In genomic region chr11:67056267-67056639, GRCh38 we compare ENCODE assay signal across 9 cellular contexts. TPM values are rescaled to one million over a fixed set of nuclear protein-coding genes. Genes with fewer than 3 reads are reported as not detected.
DNase-seq lines count a peak whose midpoint lies in the region; ATAC-seq and TF ChIP-seq lines count a peak whose summit lies in the region.
"Had no signal": no experiment of that assay in that cellular context is flagged by ENCODE, and none has a peak within 500 bp of the region (broad histone marks: within the 10 kb centered on the region; RNA-seq: fewer than 3 reads in every experiment).

No MANE protein-coding gene starts in this region.

- no peak overlapping the region for H2BK15ac ChIP-seq in mesendoderm (replicated peaks; ENCODE audit: low read depth)

- no peaks in the 10 kb centered on the region for H3K79me2 ChIP-seq in mesendoderm (ENCODE audit: control insufficient read depth, insufficient read depth, low read length)

- H3K4me3 ChIP-seq in heart left ventricle (peak overlapping the region; percentile 37 to 79 (median 60)), mesendoderm (ENCODE audit: low read length) (no peak overlapping the region), vagina (peak overlapping the region; percentile 58 to 59)

- no peak overlapping the region for H2AK5ac ChIP-seq in mesendoderm (ENCODE audit: low read length)

- no peaks in the 10 kb centered on the region for H3K36me3 ChIP-seq in heart left ventricle
- H3K36me3 ChIP-seq in mesendoderm (ENCODE audit: control insufficient read depth, insufficient read depth, low read length): no peaks in the 10 kb centered on the region
- no peaks in the 10 kb centered on the region for H3K36me3 ChIP-seq in vagina

- no peak overlapping the region for H4K5ac ChIP-seq in mesendoderm (ENCODE audit: low read length)

- H3K4me1 Mint-ChIP-seq in central memory CD8-positive, alpha-beta T cell: peaks cover 8% of the 10 kb centered on the region

- H3K9ac ChIP-seq in mesendoderm (ENCODE audit: low read length): peak overlapping the region; percentile 57

- peak overlapping the region; percentile 18 for H3K4me3 Mint-ChIP-seq in central memory CD8-positive, alpha-beta T cell

- no peak overlapping the region for H2BK120ac ChIP-seq in mesendoderm (ENCODE audit: low read depth, low read length)

- DNase-seq in heart left ventricle: no peak
- no peak for DNase-seq in left ventricle myocardium superior
- DNase-seq in central memory CD8-positive, alpha-beta T cell (ENCODE audit: low spot score in 2 of 2): no peak
- DNase-seq in mesendoderm: no peak
- no peak for DNase-seq in vagina (ENCODE audit: extremely low spot score in 2 of 2)
- no peak for DNase-seq in erythroblast (lab: John Stamatoyannopoulos, UW)
- DNase-seq in NCI-H2196 treated with DMSO at 0.1 percent for 48 hours (lab: John Stamatoyannopoulos, UW; ENCODE audit: unreplicated experiment): no peak
- DNase-seq: SIG-M5 had no signal

- H3K18ac ChIP-seq in mesendoderm (ENCODE audit: low read length): peak overlapping the region; percentile 25

- no peaks in the 10 kb centered on the region for H3K9me3 Mint-ChIP-seq in central memory CD8-positive, alpha-beta T cell

- peak overlapping the region; percentile 94 for H3K56ac ChIP-seq in mesendoderm (ENCODE audit: low read length)

- H3K27me3 Mint-ChIP-seq in central memory CD8-positive, alpha-beta T cell: no peaks in the 10 kb centered on the region

- H3K9me3 ChIP-seq in heart left ventricle (no peaks in the 10 kb centered on the region), vagina (no peaks in the 10 kb centered on the region)

- no peak for TF ChIP-seq POLR2A in heart left ventricle (IDR thresholded peaks at IDR 0.05)
- no peak for TF ChIP-seq POLR2A in vagina (IDR thresholded peaks at IDR 0.05)
- TF ChIP-seq POLR2A in erythroblast (IDR thresholded peaks at IDR 0.05; ENCODE audit: low read length): no peak

- H3K4me2 ChIP-seq in mesendoderm (ENCODE audit: low read length): peak overlapping the region; percentile 59

- no peak overlapping the region for H3K23ac ChIP-seq in mesendoderm (ENCODE audit: low read length)

- H3K4ac ChIP-seq in mesendoderm (ENCODE audit: low read depth, low read length): no peak overlapping the region

- peaks cover 0 to 39% (median 24%) of the 10 kb centered on the region in 12 donors for H3K4me1 ChIP-seq in heart left ventricle
- H3K4me1 ChIP-seq in mesendoderm (ENCODE audit: control insufficient read depth, low read depth, low read length): peaks cover 4% of the 10 kb centered on the region
- H3K4me1 ChIP-seq in vagina: peaks cover 14% of the 10 kb centered on the region

- H3K27ac ChIP-seq in heart left ventricle: peak overlapping the region; percentile 56 to 87 (median 78)
- no peak overlapping the region for H3K27ac ChIP-seq in mesendoderm (ENCODE audit: low read depth, low read length)
- peak overlapping the region; percentile 85 for H3K27ac ChIP-seq in vagina

- 11 to 17% (median 13%) methylated on average over 6 to 8 of the region's 8 CpGs for WGBS in heart left ventricle, 4 donors
- WGBS in mesendoderm (ENCODE audit: extremely low coverage, insufficient coverage, low lambda C conversion rate): no CpG with 5 or more reads among the region's 8 CpGs

- ATAC-seq in heart left ventricle (no peak), left ventricle myocardium superior (no peak), HG02852 (IDR thresholded peaks at IDR 0.05; ENCODE audit: unreplicated experiment) (no peak)
- ATAC-seq in central memory CD8-positive, alpha-beta T cell (replicated peaks; ENCODE audit: extremely low read depth, poor library complexity, severe bottlenecking): no peak

- no peak overlapping the region for H3K27ac Mint-ChIP-seq in central memory CD8-positive, alpha-beta T cell (ENCODE audit: low read depth)

- no peak overlapping the region for H2BK5ac ChIP-seq in mesendoderm (ENCODE audit: low read length)

- no peaks in the 10 kb centered on the region for H3K79me1 ChIP-seq in mesendoderm (ENCODE audit: low read length)

- intact Hi-C loops in heart left ventricle (cut with DNase I): no loop called here
- intact Hi-C loops in left ventricle myocardium superior (cut with micrococcal nuclease): no loop called here
- intact Hi-C loops in vagina (cut with DNase I): no loop called here

- peaks cover 3% of the 10 kb centered on the region for H3K36me3 Mint-ChIP-seq in central memory CD8-positive, alpha-beta T cell (ENCODE audit: insufficient read depth)

- TF ChIP-seq CTCF in heart left ventricle (IDR thresholded peaks at IDR 0.05) (no peak), vagina (IDR thresholded peaks at IDR 0.05) (no peak)

- no peak overlapping the region for H4K8ac ChIP-seq in mesendoderm (ENCODE audit: low read depth, low read length)

- H3K27me3 ChIP-seq in heart left ventricle: peaks cover 0 to 20% (median 0%) of the 10 kb centered on the region in 9 donors
- no peaks in the 10 kb centered on the region for H3K27me3 ChIP-seq in mesendoderm (ENCODE audit: insufficient read depth, low read length, poor library complexity)
- no peaks in the 10 kb centered on the region for H3K27me3 ChIP-seq in vagina

RNA-seq across cellular contexts. Expression of gene RHOD, which starts 0.4 kb away (rescaled TPM):
- total RNA-seq in heart left ventricle: 100 to 1,000 TPM in 1 of 9 donors, 10 to 100 TPM in 8; 17.1 to 149 (median 36.8) TPM
- polyA plus RNA-seq in heart left ventricle: 10 to 100 TPM; 79.2 to 86.2 TPM
- 67.6 TPM for total RNA-seq in left ventricle myocardium superior
- polyA plus RNA-seq in mesendoderm (2013, experiment 1 of 2): 7.9 TPM
- polyA plus RNA-seq in mesendoderm (2013, experiment 2 of 2): 8.5 TPM
- 26.5 TPM for total RNA-seq in vagina

RNA-seq across cellular contexts. Expression of gene SYT12, which starts 33.3 kb away (rescaled TPM):
- total RNA-seq in heart left ventricle: 1 to 10 TPM in 1 of 9 donors, under 1 TPM in 6, not detected in 2; 0.25 to 2.2 (median 0.40) TPM
- under 1 TPM; 0.04 to 0.82 TPM for polyA plus RNA-seq in heart left ventricle
- 0.37 TPM for total RNA-seq in left ventricle myocardium superior
- 0.37 TPM for polyA plus RNA-seq in mesendoderm (2013, experiment 1 of 2)
- polyA plus RNA-seq in mesendoderm (2013, experiment 2 of 2): 0.34 TPM
- total RNA-seq in vagina: 0.49 TPM
